In the genomic region with DNA sequence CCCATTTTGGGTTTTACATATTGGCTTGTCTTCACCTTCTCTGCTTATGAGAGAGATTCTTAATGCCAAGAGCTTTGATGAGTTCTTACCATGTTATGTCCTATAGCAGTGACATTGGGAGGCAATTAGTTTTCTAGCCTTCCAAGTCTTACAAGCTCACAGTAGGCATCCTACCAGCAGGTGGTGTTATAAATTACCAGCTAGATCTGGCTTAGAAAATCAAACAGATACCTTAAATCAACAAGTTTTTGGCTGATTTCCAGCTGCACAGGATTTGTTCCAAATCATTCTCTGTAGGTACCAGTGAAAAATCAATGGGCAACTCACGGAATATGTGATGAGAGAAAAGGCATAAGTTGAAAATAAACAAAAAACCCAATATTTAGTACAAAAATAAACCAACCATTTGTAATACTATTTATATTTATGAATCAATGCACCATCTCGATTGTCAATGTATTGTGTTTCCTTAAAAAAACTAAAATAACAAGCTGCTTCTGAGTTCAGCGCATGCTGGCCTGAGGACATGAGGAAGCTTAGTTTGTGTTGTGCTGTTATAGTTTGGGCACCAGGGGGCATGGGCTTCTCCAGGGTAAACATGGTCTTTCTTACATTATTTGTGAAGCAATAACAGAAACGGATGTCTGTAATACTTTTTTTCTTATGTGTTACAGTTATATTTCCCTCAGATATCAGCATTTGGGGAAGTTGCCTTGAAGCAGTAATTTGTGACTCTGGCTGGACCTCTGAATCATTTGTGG, we compare ENCODE assay signal across 9 cellular contexts. TPM values are rescaled to one million over a fixed set of nuclear protein-coding genes. Genes with fewer than 3 reads are reported as not detected.
DNase-seq lines count a peak whose midpoint lies in the region; ATAC-seq, FAIRE-seq and TF ChIP-seq lines count a peak whose summit lies in the region.
"Had no signal": no experiment of that assay in that cellular context is flagged by ENCODE, and none has a peak within 500 bp of the region (broad histone marks: within the 10 kb centered on the region; RNA-seq: fewer than 3 reads in every experiment).

No MANE protein-coding gene starts in this region.

- no peaks in the 10 kb centered on the region for H4K20me1 ChIP-seq in Karpas-422 (ENCODE audit: insufficient read depth, low read depth, low read length)

- no peak overlapping the region for H2AFZ ChIP-seq in Karpas-422 (ENCODE audit: low read length)

- H3K27me3 ChIP-seq in Karpas-422 (ENCODE audit: low read length), result no peaks in the 10 kb centered on the region
- H3K27me3 ChIP-seq in left lung, result peaks cover 0 to 5% of the 10 kb centered on the region in 2 donors

- H3K4me2 ChIP-seq in Karpas-422 (ENCODE audit: low read depth, low read length, poor library complexity, severe bottlenecking), result no peak overlapping the region

- no peaks in the 10 kb centered on the region for H3K79me2 ChIP-seq in Karpas-422 (ENCODE audit: low read length)

- H3K9me2 ChIP-seq in Karpas-422 (replicated peaks; ENCODE audit: insufficient read depth, low read length), result no peaks in the 10 kb centered on the region

- DNase-seq in GM18507 (ENCODE audit: extremely low spot score, insufficient read length, low read depth), result no peak
- peak; percentile 51 for DNase-seq in Karpas-422
- DNase-seq in RKO (ENCODE audit: low spot score), result peak; percentile 30
- DNase-seq in left lung, result no peak
- no peak for DNase-seq in activated CD4-positive, alpha-beta T cell treated with anti-CD3 and anti-CD28 coated beads for 4 hours
- no peak for DNase-seq in ecto neural progenitor cell (ENCODE audit: low spot score)
- no peak for DNase-seq in C1 segment of cervical spinal cord (lab: John Stamatoyannopoulos, UW)
- DNase-seq: NCI-H446 treated with DMSO at 0.1 percent for 48 hours had no signal

- no peak for TF ChIP-seq CTCF in left lung (IDR thresholded peaks at IDR 0.05)

- H3K4me1 ChIP-seq in Karpas-422 (ENCODE audit: low read length) (no peaks in the 10 kb centered on the region), left lung (no peaks in the 10 kb centered on the region)

- no peak overlapping the region for H3K9ac ChIP-seq in Karpas-422 (ENCODE audit: low read length)

- H3K4me3 ChIP-seq in Karpas-422 (ENCODE audit: low read length) (no peak overlapping the region), left lung (no peak overlapping the region)

- no peak overlapping the region for H3K27ac ChIP-seq in Karpas-422 (ENCODE audit: low read length)
- no peak overlapping the region for H3K27ac ChIP-seq in left lung

- peak; percentile 5 for FAIRE-seq in GM18507 (lab: Jason Lieb, UNC)

- no peaks in the 10 kb centered on the region for H3K9me3 ChIP-seq in Karpas-422 (ENCODE audit: low read length)
- no peaks in the 10 kb centered on the region for H3K9me3 ChIP-seq in left lung

- ATAC-seq in left lung, result peak; percentile 15
- no peak for ATAC-seq in GM21390 (IDR thresholded peaks at IDR 0.05; ENCODE audit: unreplicated experiment)

- no peaks in the 10 kb centered on the region for H3K36me3 ChIP-seq in Karpas-422 (ENCODE audit: insufficient read depth, low read length)
- no peaks in the 10 kb centered on the region for H3K36me3 ChIP-seq in left lung

- intact Hi-C loops in left lung (cut with DNase I), result no loop called here

RNA-seq across cellular contexts. Expression of gene NXPH2, which starts 34.1 kb away (rescaled TPM):
- not detected in 2 replicates for total RNA-seq in Karpas-422 (2014; rRNA removed; shearing (Covaris generic); ENCODE audit: low replicate concordance)
- total RNA-seq in left lung, result not detected

Comparison
In these comparisons a context has a peak if more than half of its experiments do, and no peak if none do; other contexts are left out.
1. DNase-seq: peak in Karpas-422 (single experiment) and RKO (single experiment); none in GM18507 (single experiment), left lung (0 of 2), activated CD4-positive, alpha-beta T cell treated with anti-CD3 and anti-CD28 coated beads for 4 hours (0 of 2), ecto neural progenitor cell (single experiment) and C1 segment of cervical spinal cord (0 of 14).